ENCODE assay signal across 24 cellular contexts in genomic region chr3:40582401-40583027, GRCh38.
"Had no signal": no experiment of that assay in that cellular context is flagged by ENCODE, and none has a peak within 500 bp of the region (broad histone marks: within the 10 kb centered on the region; RNA-seq: fewer than 3 reads in every experiment).

No MANE protein-coding gene starts in this region.

- DNase-seq: activated CD4-positive, alpha-beta memory T cell treated with anti-CD3 and anti-CD28 coated beads for 36 hours; activated CD4-positive, alpha-beta T cell treated with anti-CD3 and anti-CD28 coated beads, Interleukin-2, amount 10 ng/mL, durations not matched to agents 24 days and 14 days; activated CD4-positive, CD25-positive, alpha-beta regulatory T cell treated with anti-CD3 and anti-CD28 coated beads, Interleukin-2, amount 50 U/mL, for 72 hours; activated CD8-positive, alpha-beta memory T cell treated with anti-CD3 and anti-CD28 coated beads, Interleukin-2, amount 50 U/mL, for 4 hours; activated gamma-delta T cell; activated naive CD4-positive, alpha-beta T cell treated with anti-CD3 and anti-CD28 coated beads, Interleukin-2, amount 10 ng/mL, durations not matched to agents 7 days and 5 days; activated naive CD8-positive, alpha-beta T cell treated with anti-CD3 and anti-CD28 coated beads, Interleukin-2, amount 10 ng/mL, durations not matched to agents 7 days and 5 days; activated T-cell treated with anti-CD3 and anti-CD28 coated beads, Interleukin-2, amount 50 U/mL, for 1 hour; central memory CD4-positive, alpha-beta T cell; hypothalamus; immature natural killer cell; kidney; lower lobe of right lung; mesenchymal stem cell; nephron progenitor cell; nucleus accumbens; pancreas; stimulated activated CD4-positive, alpha-beta T cell treated with anti-CD3 and anti-CD28 coated beads, Interleukin-2, amount 100 ng/mL, for 48 hours; stimulated activated naive CD4-positive, alpha-beta T cell treated with Interleukin-2 at 50 U/mL for 16 hours; T-helper 2 cell; testis; transverse colon had no signal

- H3K9me3 ChIP-seq: gastroesophageal sphincter, lower lobe of right lung, pancreas, prostate gland, testis, transverse colon had no signal

- H3K27me3 ChIP-seq: gastroesophageal sphincter, pancreas, testis, transverse colon had no signal

- H3K27ac ChIP-seq: gastroesophageal sphincter, lower lobe of right lung, pancreas, prostate gland, testis, transverse colon had no signal

- H3K4me1 ChIP-seq: lower lobe of right lung, pancreas, prostate gland had no signal

- H3K4me3 ChIP-seq: gastroesophageal sphincter, lower lobe of right lung, pancreas, prostate gland, testis, transverse colon had no signal

- H3K36me3 ChIP-seq: gastroesophageal sphincter, lower lobe of right lung, pancreas, prostate gland, transverse colon had no signal
